15 cellular contexts compared by ENCODE assay signal in the genomic region with DNA sequence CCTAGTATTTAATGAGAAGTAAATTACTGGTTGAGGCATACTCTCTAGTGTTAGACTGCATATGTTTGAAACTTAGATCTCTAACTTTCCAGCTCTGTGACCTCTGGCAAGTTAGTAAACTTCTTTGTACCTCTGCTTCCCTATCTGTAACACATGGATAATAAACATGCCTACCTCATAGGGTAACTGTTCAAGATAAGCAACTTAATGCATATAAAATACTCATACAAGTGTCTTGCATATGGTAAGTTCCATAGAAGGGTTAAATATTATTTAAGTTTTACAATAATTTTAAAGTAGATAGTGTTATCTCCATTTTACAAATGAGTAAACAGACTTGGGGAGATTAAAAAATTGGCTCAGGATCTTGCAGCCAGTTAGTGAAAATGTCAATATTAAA. TPM values are rescaled to one million over a fixed set of nuclear protein-coding genes. Genes with fewer than 3 reads are reported as not detected.
A peak's percentile ranks its signal among the peaks of the same experiment; 100 is the strongest.
DNase-seq lines count a peak whose midpoint lies in the region; ATAC-seq and TF ChIP-seq lines count a peak whose summit lies in the region.
"Had no signal": no experiment of that assay in that cellular context is flagged by ENCODE, and none has a peak within 500 bp of the region (broad histone marks: within the 10 kb centered on the region; RNA-seq: fewer than 3 reads in every experiment).

No MANE protein-coding gene starts in this region.

- H3K4me3 ChIP-seq in gastrocnemius medialis, result no peak overlapping the region
- H3K4me3 ChIP-seq: A549, GM23248 had no signal

- ATAC-seq in gastrocnemius medialis (no peak), HG03025 (IDR thresholded peaks at IDR 0.05; ENCODE audit: low FRiP score, unreplicated experiment) (no peak), GM21390 (IDR thresholded peaks at IDR 0.05; ENCODE audit: unreplicated experiment) (no peak)
- ATAC-seq: A549, HCT116 had no signal

- in situ Hi-C loops in gastrocnemius medialis (cut with MboI; ENCODE audit: low sequenced_read_pairs in 4 of 4), result no loop called here

- H3K36me3 ChIP-seq in gastrocnemius medialis, result no peaks in the 10 kb centered on the region
- H3K36me3 ChIP-seq: BE2C had no signal

- H3K4me1 ChIP-seq in gastrocnemius medialis, result peaks cover 70 to 95% of the 10 kb centered on the region in 2 donors

- H3K27ac ChIP-seq in gastrocnemius medialis, result peak overlapping the region; percentile 80 to 87 (median 84)
- H3K27ac ChIP-seq: A549, GM23248 had no signal

- no peaks in the 10 kb centered on the region for H3K9me3 ChIP-seq in gastrocnemius medialis
- H3K9me3 ChIP-seq: A549, BE2C had no signal

- no peaks in the 10 kb centered on the region for H3K27me3 ChIP-seq in gastrocnemius medialis
- H3K27me3 ChIP-seq: BE2C had no signal

- TF ChIP-seq POLR2A in erythroblast (IDR thresholded peaks at IDR 0.05; ENCODE audit: low read length) (no peak), gastrocnemius medialis (IDR thresholded peaks at IDR 0.05) (no peak)

- DNase-seq in CMK (ENCODE audit: low read depth) (peak; percentile 21), HT-29 (ENCODE audit: low spot score) (peak; percentile 32), erythroblast (lab: John Stamatoyannopoulos, UW) (peak; percentile 65 to 88), gastrocnemius medialis (no peak), GM20000 (ENCODE audit: low spot score) (no peak)
- DNase-seq: BE2C; CD4-positive, alpha-beta memory T cell; COR-L47; DND-41; GF-D8; GM23248 had no signal

- no peak for TF ChIP-seq CTCF in gastrocnemius medialis (IDR thresholded peaks at IDR 0.05 in 4 of 5, conservative IDR thresholded peaks at IDR 0.05 in 1 of 5)
- no peak for TF ChIP-seq CTCF in GM20000 (IDR thresholded peaks at IDR 0.05; ENCODE audit: extremely low read depth, missing control alignments)

- intact Hi-C loops in gastrocnemius medialis (cut with DNase I; ENCODE audit: low total_unique reads), result loop anchor here (10.0 kb wide), 1 partner anchor 1807 kb away; no protein-coding TSS in a partner anchor

RNA-seq across cellular contexts. Expression of gene CD36, which starts 30.1 kb away (rescaled TPM):
- total RNA-seq in HT-29 (2014; rRNA removed; shearing (Covaris generic)), result not detected in 2 replicates
- total RNA-seq in gastrocnemius medialis, result 100 to 1,000 TPM; 210 to 375 (median 311) TPM
- total RNA-seq: GM23248 had no signal

Comparison
In these comparisons a context has a peak if more than half of its experiments do, and no peak if none do; other contexts are left out.
1. DNase-seq: peak in CMK (single experiment), HT-29 (single experiment) and erythroblast (2 of 2); none in gastrocnemius medialis (0 of 2) and GM20000 (single experiment).
2. RNA of gene CD36, which starts 30.1 kb away (total RNA-seq): 210 to 375 TPM in gastrocnemius medialis; not detected in HT-29; every median in the first group is over 100 times any median in the second.